ENCODE assay signal across 30 cellular contexts in genomic region chr4:79661196-79661595, GRCh38.
"Had no signal": no experiment of that assay in that cellular context is flagged by ENCODE, and none has a peak within 500 bp of the region (broad histone marks: within the 10 kb centered on the region; RNA-seq: fewer than 3 reads in every experiment).

No MANE protein-coding gene starts in this region.

- DNase-seq: activated CD4-positive, alpha-beta T cell treated with anti-CD3 and anti-CD28 coated beads, Interleukin-2, amount 10 ng/mL, durations not matched to agents 24 days and 14 days; activated CD4-positive, alpha-beta T cell treated with anti-CD3 and anti-CD28 coated beads, Interleukin-2, amount 50 U/mL, for 4 hours; activated CD8-positive, alpha-beta T cell treated with anti-CD3 and anti-CD28 coated beads for 36 hours; activated effector memory CD4-positive, alpha-beta T cell treated with anti-CD3 and anti-CD28 coated beads, Interleukin-2, amount 50 U/mL, for 16 hours; activated naive CD4-positive, alpha-beta T cell; activated naive CD4-positive, alpha-beta T cell treated with anti-CD3 and anti-CD28 coated beads, Interleukin-2, amount 50 U/mL, for 16 hours; activated naive CD8-positive, alpha-beta T cell treated with anti-CD3 and anti-CD28 coated beads for 36 hours; activated T-cell treated with anti-CD3 and anti-CD28 coated beads, Interleukin-2, amount 50 U/mL, for 1 hour; activated T-cell treated with anti-CD3 and anti-CD28 coated beads, Interleukin-2, amount 50 U/mL, for 72 hours; amygdala; cerebellar nuclear complex; Kasumi-1; KG1; NCI-H1092 treated with DMSO at 0.1 percent for 48 hours; NCI-H1417; NCI-H146; NCI-H187; NCI-H2029 treated with DMSO at 0.1 percent for 48 hours; NCI-H2107; NCI-H2171; NCI-H446 treated with DMSO at 0.1 percent for 48 hours; NCI-H524; NK-92 treated with Interleukin-12 subunit alpha and Interleukin-12 subunit beta, amount 100 ng/mL, for 24 hours; PC-9; SHP77; SJCRH30; T1000 had no signal

- H3K4me1 ChIP-seq: ascending aorta, SJCRH30 had no signal

- ATAC-seq: activated CD8-positive, alpha-beta T cell treated with anti-CD3 and anti-CD28 coated beads for 36 hours; activated T-cell treated with anti-CD3 and anti-CD28 coated beads, Interleukin-2, amount 50 U/mL, for 72 hours; activated T-helper 17 cell treated with anti-CD3 and anti-CD28 coated beads, Interleukin-2, amount 50 U/mL, for 72 hours had no signal

- H3K4me2 ChIP-seq: PC-9 had no signal

- H3K4me3 ChIP-seq: ascending aorta, PC-9, SJCRH30, SK-N-MC had no signal

- H2AFZ ChIP-seq: PC-9 had no signal

- H3K27ac ChIP-seq: ascending aorta, PC-9, SJCRH30, SK-N-MC had no signal

- H3K27me3 ChIP-seq: ascending aorta, SJCRH30 had no signal

- H3K36me3 ChIP-seq: ascending aorta, SJCRH30 had no signal
